Comparison of ENCODE assay signal across 14 cellular contexts in the genomic region with DNA sequence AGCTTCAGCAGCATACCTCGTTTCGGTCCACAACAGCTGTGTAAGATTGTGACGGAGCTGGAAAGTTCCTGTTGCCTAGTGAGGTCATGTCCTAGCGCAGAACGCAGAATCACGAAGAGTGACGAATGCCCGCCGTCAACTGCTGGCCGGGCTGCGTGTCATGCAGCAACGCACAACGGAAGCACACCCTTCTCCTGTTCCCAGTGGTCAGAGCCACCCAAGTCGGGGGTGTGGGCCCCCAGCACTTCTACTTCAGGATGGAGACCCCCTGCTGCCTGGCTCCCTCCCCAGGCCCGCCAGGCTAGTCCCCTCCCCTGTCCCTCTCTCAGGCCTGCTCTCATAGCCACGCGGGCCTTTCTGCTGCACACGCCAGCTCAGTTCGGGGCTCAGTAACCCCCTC. TPM values are rescaled to one million over a fixed set of nuclear protein-coding genes. Genes with fewer than 3 reads are reported as not detected.
DNase-seq lines count a peak whose midpoint lies in the region; ATAC-seq and TF ChIP-seq lines count a peak whose summit lies in the region.
"Had no signal": no experiment of that assay in that cellular context is flagged by ENCODE, and none has a peak within 500 bp of the region (broad histone marks: within the 10 kb centered on the region; RNA-seq: fewer than 3 reads in every experiment).

No MANE protein-coding gene starts in this region.

- intact Hi-C loops in activated T-helper 1 cell treated with anti-CD3 and anti-CD28 coated beads, Interleukin-12 subunit alpha, Interleukin-12 subunit beta, Interleukin-2, Interleukin-4 antibody, amounts not matched to agents 30 ng/mL and 10 ng/mL and 1 ng/mL, durations not matched to agents 14 hours and 24 hours and 36 hours (cut with micrococcal nuclease) = no loop called here
- intact Hi-C loops in Right ventricle myocardium superior (cut with DNase I) = loop anchor here (5.0 kb wide), 1 partner anchor 99 kb away; no protein-coding TSS in a partner anchor

- peaks cover 0 to 25% (median 10%) of the 10 kb centered on the region in 4 donors for H3K4me1 Mint-ChIP-seq in CD4-positive, CD25-positive, alpha-beta regulatory T cell
- peaks cover 26% of the 10 kb centered on the region for H3K4me1 Mint-ChIP-seq in activated T-helper 1 cell treated with anti-CD3 and anti-CD28 coated beads, Interleukin-12 subunit alpha, Interleukin-12 subunit beta, Interleukin-2, Interleukin-4 antibody, amounts not matched to agents 30 ng/mL and 10 ng/mL and 1 ng/mL, durations not matched to agents 14 hours and 24 hours and 36 hours (ENCODE audit: low read depth)

- H3K4me3 ChIP-seq in CD4-positive, CD25-positive, alpha-beta regulatory T cell (ENCODE audit: low read depth, low read length) = peak overlapping the region; percentile 47
- H3K4me3 ChIP-seq in GM23248 = peak overlapping the region; percentile 38; the same call in 1 of the 2 replicates
- no peak overlapping the region for H3K4me3 ChIP-seq in fibroblast of mammary gland (ENCODE audit: control insufficient read depth, low read depth, low read length)
- H3K4me3 ChIP-seq: thyroid gland had no signal

- H2AFZ ChIP-seq in GM23248 = no peak overlapping the region

- peaks cover 8% of the 10 kb centered on the region for H3K4me1 ChIP-seq in CD4-positive, CD25-positive, alpha-beta regulatory T cell (ENCODE audit: control insufficient read depth, insufficient read depth, low read length, poor library complexity, severe bottlenecking)
- H3K4me1 ChIP-seq in GM23248 (ENCODE audit: insufficient read depth) = peaks cover 9% of the 10 kb centered on the region

- peak overlapping the region in 1 of 3 donors; percentile 70 for H3K27ac Mint-ChIP-seq in CD4-positive, CD25-positive, alpha-beta regulatory T cell
- peak overlapping the region; percentile 88 for H3K27ac Mint-ChIP-seq in activated T-helper 1 cell treated with anti-CD3 and anti-CD28 coated beads, Interleukin-12 subunit alpha, Interleukin-12 subunit beta, Interleukin-2, Interleukin-4 antibody, amounts not matched to agents 30 ng/mL and 10 ng/mL and 1 ng/mL, durations not matched to agents 14 hours and 24 hours and 36 hours

- no peaks in the 10 kb centered on the region for H3K36me3 Mint-ChIP-seq in CD4-positive, CD25-positive, alpha-beta regulatory T cell
- peaks cover 4% of the 10 kb centered on the region for H3K36me3 Mint-ChIP-seq in activated T-helper 1 cell treated with anti-CD3 and anti-CD28 coated beads, Interleukin-12 subunit alpha, Interleukin-12 subunit beta, Interleukin-2, Interleukin-4 antibody, amounts not matched to agents 30 ng/mL and 10 ng/mL and 1 ng/mL, durations not matched to agents 14 hours and 24 hours and 36 hours (ENCODE audit: low read depth)
- H3K36me3 Mint-ChIP-seq: natural killer cell had no signal

- no peaks in the 10 kb centered on the region for H3K9me2 ChIP-seq in GM23248 (ENCODE audit: insufficient read depth)

- no peaks in the 10 kb centered on the region for H3K9me3 ChIP-seq in CD4-positive, CD25-positive, alpha-beta regulatory T cell (ENCODE audit: control insufficient read depth in 2 of 2, low read length in 2 of 2)
- no peaks in the 10 kb centered on the region for H3K9me3 ChIP-seq in GM23248 (ENCODE audit: low read depth)
- H3K9me3 ChIP-seq: thyroid gland had no signal

- peaks cover 0 to 2% (median 0%) of the 10 kb centered on the region in 7 donors for H3K9me3 Mint-ChIP-seq in CD4-positive, CD25-positive, alpha-beta regulatory T cell
- peaks cover 4% of the 10 kb centered on the region for H3K9me3 Mint-ChIP-seq in activated T-helper 1 cell treated with anti-CD3 and anti-CD28 coated beads, Interleukin-12 subunit alpha, Interleukin-12 subunit beta, Interleukin-2, Interleukin-4 antibody, amounts not matched to agents 30 ng/mL and 10 ng/mL and 1 ng/mL, durations not matched to agents 14 hours and 24 hours and 36 hours

- TF ChIP-seq CTCF in fibroblast of mammary gland (conservative IDR thresholded peaks at IDR 0.05; ENCODE audit: control insufficient read depth, insufficient read depth, low read depth, low read length) = no peak

- H4K20me1 ChIP-seq in GM23248 (ENCODE audit: insufficient read depth) = no peaks in the 10 kb centered on the region

- no peak for ATAC-seq in CD4-positive, CD25-positive, alpha-beta regulatory T cell (ENCODE audit: low read depth in 2 of 2)
- ATAC-seq in Right ventricle myocardium superior (ENCODE audit: poor library complexity) = no peak

- H3K9ac ChIP-seq in GM23248 = no peak overlapping the region

- no peaks in the 10 kb centered on the region for H3K79me2 ChIP-seq in GM23248 (ENCODE audit: insufficient read depth)

- WGBS in GM23248 (ENCODE audit: low coverage in 1 of 2, low lambda C conversion rate in 2 of 2, missing lambda C conversion rate in 2 of 2), 2 experiments = 57 to 62% methylated on average over 17 to 19 of the region's 19 CpGs

- no peak overlapping the region for H3K4me3 Mint-ChIP-seq in CD4-positive, CD25-positive, alpha-beta regulatory T cell
- peak overlapping the region; percentile 65 for H3K4me3 Mint-ChIP-seq in activated T-helper 1 cell treated with anti-CD3 and anti-CD28 coated beads, Interleukin-12 subunit alpha, Interleukin-12 subunit beta, Interleukin-2, Interleukin-4 antibody, amounts not matched to agents 30 ng/mL and 10 ng/mL and 1 ng/mL, durations not matched to agents 14 hours and 24 hours and 36 hours
- H3K4me3 Mint-ChIP-seq: natural killer cell had no signal

- H3K27me3 ChIP-seq in CD4-positive, CD25-positive, alpha-beta regulatory T cell (ENCODE audit: control insufficient read depth, insufficient read depth, low read length) = no peaks in the 10 kb centered on the region
- 0 out of 2 replicates have a peak, but pooled peaks cover 6% of the 10 kb centered on the region for H3K27me3 ChIP-seq in GM23248 (replicated peaks; ENCODE audit: insufficient read depth)
- H3K27me3 ChIP-seq: thyroid gland had no signal

- H3K4me2 ChIP-seq in GM23248 (ENCODE audit: unreplicated experiment) = peak overlapping the region; percentile 47

- DNase-seq in CD4-positive, CD25-positive, alpha-beta regulatory T cell = no peak
- no peak for DNase-seq in GM23248
- DNase-seq in activated T-helper 1 cell treated with anti-CD3 and anti-CD28 coated beads, Interleukin-12 subunit alpha, Interleukin-12 subunit beta, Interleukin-2, Interleukin-4 antibody, amounts not matched to agents 30 ng/mL and 10 ng/mL and 1 ng/mL, durations not matched to agents 14 hours and 24 hours and 36 hours (ENCODE audit: low spot score) = no peak
- peak; percentile 41 for DNase-seq in fibroblast of mammary gland (ENCODE audit: low read depth)
- DNase-seq in OCI-M1 (lab: John Stamatoyannopoulos, UW) = no peak
- no peak for DNase-seq in kidney glomerular epithelial cell (lab: John Stamatoyannopoulos, UW)
- no peak for DNase-seq in Right ventricle myocardium superior
- no peak for DNase-seq in activated CD8-positive, alpha-beta memory T cell treated with anti-CD3 and anti-CD28 coated beads for 24 hours
- DNase-seq: GDM1, GOT3, mesendoderm, natural killer cell, NCI-H2081 treated with DMSO at 0.1 percent for 48 hours, thyroid gland had no signal

- H3F3A ChIP-seq in GM23248 (ENCODE audit: insufficient read depth) = no peaks in the 10 kb centered on the region

- H3K36me3 ChIP-seq in CD4-positive, CD25-positive, alpha-beta regulatory T cell (ENCODE audit: control insufficient read depth, insufficient read depth, low read length) = no peaks in the 10 kb centered on the region
- H3K36me3 ChIP-seq in GM23248 (ENCODE audit: low read depth) = no peaks in the 10 kb centered on the region
- H3K36me3 ChIP-seq: thyroid gland had no signal

- no peak overlapping the region for H3K27ac ChIP-seq in CD4-positive, CD25-positive, alpha-beta regulatory T cell (ENCODE audit: insufficient read depth, low read length, poor library complexity, severe bottlenecking)
- H3K27ac ChIP-seq in GM23248 = no peak overlapping the region
- H3K27ac ChIP-seq: thyroid gland had no signal

- in situ Hi-C loops in GM23248 (cut with MboI) = no loop called here

- peaks cover 43% of the 10 kb centered on the region for H3K27me3 Mint-ChIP-seq in CD4-positive, CD25-positive, alpha-beta regulatory T cell
- H3K27me3 Mint-ChIP-seq in activated T-helper 1 cell treated with anti-CD3 and anti-CD28 coated beads, Interleukin-12 subunit alpha, Interleukin-12 subunit beta, Interleukin-2, Interleukin-4 antibody, amounts not matched to agents 30 ng/mL and 10 ng/mL and 1 ng/mL, durations not matched to agents 14 hours and 24 hours and 36 hours (ENCODE audit: insufficient read depth) = peaks cover 21% of the 10 kb centered on the region

RNA-seq across cellular contexts. Expression of gene C2CD4C, which starts 25.9 kb away (rescaled TPM):
- not detected for total RNA-seq in CD4-positive, CD25-positive, alpha-beta regulatory T cell
- not detected for polyA plus RNA-seq in CD4-positive, CD25-positive, alpha-beta regulatory T cell
- total RNA-seq in GM23248 (2014; rRNA removed; shearing (Covaris generic)) = 0.32 TPM in 1 of 2 replicates, not detected in the other
- 0.05 TPM in 1 of 2 replicates, not detected in the other for polyA plus RNA-seq in GM23248 (2016; fragmentation: Nextera tagmentation; extraction: Ambion mirVana)
- 0.08 and 0.15 TPM in 2 replicates for total RNA-seq in activated T-helper 1 cell treated with anti-CD3 and anti-CD28 coated beads, Interleukin-12 subunit alpha, Interleukin-12 subunit beta, Interleukin-2, Interleukin-4 antibody, amounts not matched to agents 30 ng/mL and 10 ng/mL and 1 ng/mL, durations not matched to agents 14 hours and 24 hours and 36 hours
- 1.7 TPM for total RNA-seq in Right ventricle myocardium superior
- total RNA-seq: natural killer cell had no signal

RNA-seq across cellular contexts. Expression of gene MIER2, which starts 38.4 kb away (rescaled TPM):
- total RNA-seq in CD4-positive, CD25-positive, alpha-beta regulatory T cell = 15.8 TPM
- polyA plus RNA-seq in CD4-positive, CD25-positive, alpha-beta regulatory T cell = 1 to 10 TPM; 2.0 to 4.3 (median 2.9) TPM
- 11.8 and 27.8 TPM in 2 replicates for total RNA-seq in GM23248 (2014; rRNA removed; shearing (Covaris generic))
- 28.6 and 30.7 TPM in 2 replicates for polyA plus RNA-seq in GM23248 (2016; fragmentation: Nextera tagmentation; extraction: Ambion mirVana)
- total RNA-seq in activated T-helper 1 cell treated with anti-CD3 and anti-CD28 coated beads, Interleukin-12 subunit alpha, Interleukin-12 subunit beta, Interleukin-2, Interleukin-4 antibody, amounts not matched to agents 30 ng/mL and 10 ng/mL and 1 ng/mL, durations not matched to agents 14 hours and 24 hours and 36 hours = 32.0 and 34.2 TPM in 2 replicates
- 18.3 TPM for total RNA-seq in Right ventricle myocardium superior
